9 cellular contexts compared by ENCODE assay signal in genomic region chr5:171837522-171837921, GRCh38. TPM values are rescaled to one million over a fixed set of nuclear protein-coding genes. Genes with fewer than 3 reads are reported as not detected.
"Had no signal": no experiment of that assay in that cellular context is flagged by ENCODE, and none has a peak within 500 bp of the region (broad histone marks: within the 10 kb centered on the region; RNA-seq: fewer than 3 reads in every experiment).

No MANE protein-coding gene starts in this region.

- H3K4me3 ChIP-seq: GM12878 had no signal

- ATAC-seq: GM12878 had no signal

- FAIRE-seq: G401.6, GM12878, GM12891, GM12892, GM18507, GM19239 had no signal

- DNase-seq: GDM1, GF-D8 had no signal

RNA-seq across cellular contexts. Expression of gene SMIM23, which starts 51.9 kb away (rescaled TPM):
- total RNA-seq: G401, GM12878 had no signal
- polyA plus RNA-seq: GM12878 had no signal
